ENCODE assay signal across 1 cellular context in the genomic region with DNA sequence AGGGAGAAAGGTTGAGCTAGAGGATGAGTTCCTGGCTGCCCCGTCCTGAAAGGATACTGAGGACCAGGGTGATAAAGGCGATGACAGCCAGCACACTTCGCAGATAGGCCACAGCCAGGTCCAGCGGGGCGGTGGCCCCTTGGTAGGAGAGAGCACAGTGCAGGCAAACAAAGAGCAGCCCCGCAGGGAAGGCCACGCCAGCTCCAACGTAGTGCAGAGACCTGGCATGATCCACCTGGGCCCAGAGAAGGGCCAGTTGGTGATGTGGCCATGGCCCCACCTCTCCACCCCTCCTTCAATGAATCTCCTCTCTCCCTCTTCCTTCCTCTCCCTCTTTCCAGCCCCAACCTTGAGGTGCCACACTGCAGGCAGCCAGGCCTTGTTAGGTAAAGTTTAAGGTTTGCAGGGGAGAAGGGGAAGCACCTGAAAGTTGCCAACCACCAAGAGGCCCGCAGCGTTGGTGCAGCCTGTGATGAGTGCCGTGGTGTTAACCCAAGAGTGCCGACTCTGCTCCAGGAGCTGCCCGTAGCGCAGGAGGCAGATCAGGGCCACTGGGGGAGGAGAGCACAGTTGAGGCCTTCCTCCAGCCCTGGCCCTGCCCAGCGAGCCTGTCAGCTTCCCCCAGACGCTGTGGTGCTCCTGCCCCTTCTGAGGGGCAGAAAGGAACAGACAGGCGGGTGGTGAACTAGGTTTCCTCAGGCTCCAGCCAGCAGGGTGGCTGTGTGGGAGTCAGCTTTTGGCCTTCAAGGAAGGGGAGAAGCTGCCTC.
TF ChIP-seq lines count a peak whose summit lies in the region.

No MANE protein-coding gene starts in this region.

TF ChIP-seq in IMR-90, 13 proteins besides CTCF, POLR2A, EP300 and RAD21:
- TF ChIP-seq RCOR1 (IDR thresholded peaks at IDR 0.05; ENCODE audit: insufficient replicate concordance, low read length) (no peak), MAZ (IDR thresholded peaks at IDR 0.05; ENCODE audit: borderline replicate concordance, low read depth, low read length) (no peak), FOS (IDR thresholded peaks at IDR 0.05; ENCODE audit: low read depth, low read length) (no peak), BHLHE40 (IDR thresholded peaks at IDR 0.05; ENCODE audit: low read depth, low read length) (no peak), MXI1 (IDR thresholded peaks at IDR 0.05; ENCODE audit: borderline replicate concordance, low read depth, low read length) (no peak), CHD1 (IDR thresholded peaks at IDR 0.05; ENCODE audit: low read depth, low read length) (no peak), NFE2L2 (IDR thresholded peaks at IDR 0.05; ENCODE audit: low read depth, low read length) (no peak), MAFK (IDR thresholded peaks at IDR 0.05; ENCODE audit: low read depth, low read length) (no peak), CEBPB (IDR thresholded peaks at IDR 0.05; ENCODE audit: low read depth, low read length) (no peak), RFX5 (IDR thresholded peaks at IDR 0.05; ENCODE audit: low read depth, low read length) (no peak), SMC3 (IDR thresholded peaks at IDR 0.05; ENCODE audit: low read depth, low read length) (no peak)
- TF ChIP-seq, protein P1, sequence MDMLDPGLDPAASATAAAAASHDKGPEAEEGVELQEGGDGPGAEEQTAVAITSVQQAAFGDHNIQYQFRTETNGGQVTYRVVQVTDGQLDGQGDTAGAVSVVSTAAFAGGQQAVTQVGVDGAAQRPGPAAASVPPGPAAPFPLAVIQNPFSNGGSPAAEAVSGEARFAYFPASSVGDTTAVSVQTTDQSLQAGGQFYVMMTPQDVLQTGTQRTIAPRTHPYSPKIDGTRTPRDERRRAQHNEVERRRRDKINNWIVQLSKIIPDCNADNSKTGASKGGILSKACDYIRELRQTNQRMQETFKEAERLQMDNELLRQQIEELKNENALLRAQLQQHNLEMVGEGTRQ (IDR thresholded peaks at IDR 0.05; ENCODE audit: low read depth, low read length), result no peak
- TF ChIP-seq, protein P2, sequence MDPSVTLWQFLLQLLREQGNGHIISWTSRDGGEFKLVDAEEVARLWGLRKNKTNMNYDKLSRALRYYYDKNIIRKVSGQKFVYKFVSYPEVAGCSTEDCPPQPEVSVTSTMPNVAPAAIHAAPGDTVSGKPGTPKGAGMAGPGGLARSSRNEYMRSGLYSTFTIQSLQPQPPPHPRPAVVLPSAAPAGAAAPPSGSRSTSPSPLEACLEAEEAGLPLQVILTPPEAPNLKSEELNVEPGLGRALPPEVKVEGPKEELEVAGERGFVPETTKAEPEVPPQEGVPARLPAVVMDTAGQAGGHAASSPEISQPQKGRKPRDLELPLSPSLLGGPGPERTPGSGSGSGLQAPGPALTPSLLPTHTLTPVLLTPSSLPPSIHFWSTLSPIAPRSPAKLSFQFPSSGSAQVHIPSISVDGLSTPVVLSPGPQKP (IDR thresholded peaks at IDR 0.05; ENCODE audit: borderline replicate concordance, low read depth, low read length), result no peak
